In the genomic region with DNA sequence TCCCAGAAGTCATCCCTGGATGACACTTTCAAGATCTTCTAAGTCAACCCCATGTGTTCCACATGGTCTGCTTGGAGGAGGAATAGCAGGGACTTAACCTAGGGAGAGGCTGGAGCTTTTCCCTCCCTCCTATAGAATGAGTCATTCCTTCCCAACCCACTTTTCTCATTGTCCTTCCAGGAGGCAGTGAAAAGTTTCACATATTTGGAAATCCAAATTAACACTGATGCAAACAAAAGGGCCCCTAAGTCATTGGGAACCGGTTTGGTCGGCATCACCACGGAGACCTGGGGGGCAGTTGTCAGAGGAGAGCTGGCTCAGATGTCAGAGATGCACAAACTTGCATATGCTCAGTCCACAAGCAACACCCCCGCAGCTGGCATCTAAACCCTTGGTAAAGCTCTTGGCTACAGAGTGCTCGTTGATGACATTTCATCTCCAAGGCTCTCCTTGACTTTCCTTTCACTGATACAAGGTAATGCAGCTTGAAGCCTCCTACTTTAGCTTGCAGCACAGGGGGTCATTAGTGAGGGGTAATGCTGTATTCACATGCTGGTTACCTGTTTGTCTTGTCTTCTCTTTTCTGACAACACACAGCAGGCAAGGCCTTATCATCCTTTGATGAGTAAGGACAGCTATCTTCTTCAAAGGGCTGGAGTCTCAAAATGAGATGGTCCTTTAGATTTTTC, we compare ENCODE assay signal across 17 cellular contexts. TPM values are rescaled to one million over a fixed set of nuclear protein-coding genes. Genes with fewer than 3 reads are reported as not detected.
DNase-seq lines count a peak whose midpoint lies in the region; ATAC-seq and TF ChIP-seq lines count a peak whose summit lies in the region.
"Had no signal": no experiment of that assay in that cellular context is flagged by ENCODE, and none has a peak within 500 bp of the region (broad histone marks: within the 10 kb centered on the region; RNA-seq: fewer than 3 reads in every experiment).

No MANE protein-coding gene starts in this region.

- no peak overlapping the region for H3K9ac ChIP-seq in adipocyte (ENCODE audit: low read length)
- H3K9ac ChIP-seq: BLaER1 treated with 17β-estradiol and CSF1 and Interleukin-3, amounts not matched to agents 10 nM and 100 nM had no signal

- no peak for TF ChIP-seq CTCF in HEK293 (tag by site-specific recombination; IDR thresholded peaks at IDR 0.05)

- H3K36me3 ChIP-seq in HEK293 (ENCODE audit: control insufficient read depth in 2 of 2, insufficient read depth in 1 of 2, low read length in 2 of 2) (no peaks in the 10 kb centered on the region), adipocyte (ENCODE audit: control insufficient read depth, insufficient read depth, low read length, severe bottlenecking) (no peaks in the 10 kb centered on the region)
- H3K36me3 ChIP-seq: BLaER1 treated with 17β-estradiol and CSF1 and Interleukin-3, amounts not matched to agents 10 nM and 100 nM; transverse colon had no signal

- H3K9me3 ChIP-seq in HEK293 (ENCODE audit: control insufficient read depth, insufficient read depth, low read depth, low read length) (no peaks in the 10 kb centered on the region), adipocyte (ENCODE audit: control insufficient read depth, low read length) (no peaks in the 10 kb centered on the region)
- H3K9me3 ChIP-seq: BLaER1 treated with 17β-estradiol and CSF1 and Interleukin-3, amounts not matched to agents 10 nM and 100 nM; body of pancreas; transverse colon had no signal

- no peak for ATAC-seq in HG03025 (IDR thresholded peaks at IDR 0.05; ENCODE audit: low FRiP score, unreplicated experiment)
- no peak for ATAC-seq in GM21515 (IDR thresholded peaks at IDR 0.05; ENCODE audit: unreplicated experiment)
- no peak for ATAC-seq in Right ventricle myocardium superior (ENCODE audit: poor library complexity)
- ATAC-seq: activated T-cell treated with anti-CD3 and anti-CD28 coated beads, Interleukin-2, amount 50 U/mL, for 4 hours; body of pancreas had no signal

- POLR2A ChIA-PET in HEK293 (lab: Yijun Ruan, JAX): interaction anchor here (1.0 kb wide), 1 partner anchor 13 kb away, joined by 3 read pairs; no protein-coding TSS in a partner anchor

- CTCF ChIA-PET in HEK293 (lab: Yijun Ruan, JAX): interaction anchor here (1.2 to 2.3 kb wide), 5 partner anchors 12 to 325 kb away, joined by 3 to 7 read pairs (median 3); no protein-coding TSS in a partner anchor

- intact Hi-C loops in Right ventricle myocardium superior (cut with DNase I): no loop called here

- H3K4me3 ChIP-seq in HEK293 (ENCODE audit: low read depth, low read length) (no peak overlapping the region), adipocyte (ENCODE audit: low read length) (no peak overlapping the region)
- H3K4me3 ChIP-seq: BLaER1 treated with 17β-estradiol and CSF1 and Interleukin-3, amounts not matched to agents 10 nM and 100 nM; body of pancreas; transverse colon had no signal

- H3K4me1 ChIP-seq in HEK293 (ENCODE audit: control insufficient read depth, insufficient read depth, low read length) (no peaks in the 10 kb centered on the region), adipocyte (ENCODE audit: control insufficient read depth, insufficient read depth, low read length) (peaks cover 28% of the 10 kb centered on the region)
- H3K4me1 ChIP-seq: body of pancreas had no signal

- DNase-seq in Caki2 (ENCODE audit: low read depth) (peak; percentile 25), adipocyte (ENCODE audit: low read depth) (peak; percentile 47), iPS-NIHi11 (ENCODE audit: low spot score) (peak; percentile 31), caudate nucleus (lab: John Stamatoyannopoulos, UW) (no peak), Right ventricle myocardium superior (no peak)
- DNase-seq: activated B cell treated with CpG ODN at 0.5 μM for 24 hours; activated T-cell treated with anti-CD3 and anti-CD28 coated beads, Interleukin-2, amount 50 U/mL, for 4 hours; body of pancreas; H7; NCI-H446; nephron progenitor cell; small intestine; transverse colon had no signal

- H3K27me3 ChIP-seq in adipocyte (replicated peaks; ENCODE audit: control insufficient read depth, insufficient read depth, low read length): no peaks in the 10 kb centered on the region
- H3K27me3 ChIP-seq: BLaER1 treated with 17β-estradiol and CSF1 and Interleukin-3, amounts not matched to agents 10 nM and 100 nM; body of pancreas; transverse colon had no signal

- in situ Hi-C loops in Caki2 (cut with HindIII; ENCODE audit: low pct_unique_long_range_greater_than_20kb, low sequenced_read_pairs): no loop called here

- no peak overlapping the region for H3K27ac ChIP-seq in HEK293 (ENCODE audit: extremely low read depth, low read depth, low read length)
- no peak overlapping the region for H3K27ac ChIP-seq in caudate nucleus (ENCODE audit: low read depth, low read length)
- H3K27ac ChIP-seq: BLaER1 treated with 17β-estradiol and CSF1 and Interleukin-3, amounts not matched to agents 10 nM and 100 nM; body of pancreas; transverse colon had no signal

TF ChIP-seq in HEK293, 187 proteins besides CTCF, POLR2A, EP300 and RAD21:
- TF ChIP-seq, protein P1, sequence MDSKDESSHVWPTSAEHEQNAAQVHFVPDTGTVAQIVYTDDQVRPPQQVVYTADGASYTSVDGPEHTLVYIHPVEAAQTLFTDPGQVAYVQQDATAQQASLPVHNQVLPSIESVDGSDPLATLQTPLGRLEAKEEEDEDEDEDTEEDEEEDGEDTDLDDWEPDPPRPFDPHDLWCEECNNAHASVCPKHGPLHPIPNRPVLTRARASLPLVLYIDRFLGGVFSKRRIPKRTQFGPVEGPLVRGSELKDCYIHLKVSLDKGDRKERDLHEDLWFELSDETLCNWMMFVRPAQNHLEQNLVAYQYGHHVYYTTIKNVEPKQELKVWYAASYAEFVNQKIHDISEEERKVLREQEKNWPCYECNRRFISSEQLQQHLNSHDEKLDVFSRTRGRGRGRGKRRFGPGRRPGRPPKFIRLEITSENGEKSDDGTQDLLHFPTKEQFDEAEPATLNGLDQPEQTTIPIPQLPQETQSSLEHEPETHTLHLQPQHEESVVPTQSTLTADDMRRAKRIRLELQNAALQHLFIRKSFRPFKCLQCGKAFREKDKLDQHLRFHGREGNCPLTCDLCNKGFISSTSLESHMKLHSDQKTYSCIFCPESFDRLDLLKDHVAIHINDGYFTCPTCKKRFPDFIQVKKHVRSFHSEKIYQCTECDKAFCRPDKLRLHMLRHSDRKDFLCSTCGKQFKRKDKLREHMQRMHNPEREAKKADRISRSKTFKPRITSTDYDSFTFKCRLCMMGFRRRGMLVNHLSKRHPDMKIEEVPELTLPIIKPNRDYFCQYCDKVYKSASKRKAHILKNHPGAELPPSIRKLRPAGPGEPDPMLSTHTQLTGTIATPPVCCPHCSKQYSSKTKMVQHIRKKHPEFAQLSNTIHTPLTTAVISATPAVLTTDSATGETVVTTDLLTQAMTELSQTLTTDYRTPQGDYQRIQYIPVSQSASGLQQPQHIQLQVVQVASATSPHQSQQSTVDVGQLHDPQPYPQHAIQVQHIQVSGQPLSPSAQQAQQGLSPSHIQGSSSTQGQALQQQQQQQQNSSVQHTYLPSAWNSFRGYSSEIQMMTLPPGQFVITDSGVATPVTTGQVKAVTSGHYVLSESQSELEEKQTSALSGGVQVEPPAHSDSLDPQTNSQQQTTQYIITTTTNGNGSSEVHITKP (tag by site-specific recombination; IDR thresholded peaks at IDR 0.05): peak; percentile 56
- TF ChIP-seq TRIM28 (IDR thresholded peaks at IDR 0.05; ENCODE audit: borderline replicate concordance, low read length) (no peak), PRDM1 (tag by site-specific recombination; IDR thresholded peaks at IDR 0.05) (peak; percentile 56), ZNF335 (tag by site-specific recombination; conservative IDR thresholded peaks at IDR 0.05) (no peak), KLF9 (tag by site-specific recombination; IDR thresholded peaks at IDR 0.05; ENCODE audit: low read depth) (0 out of 2 replicates have a peak, but pooled peaks have one; percentile 25)

RNA-seq across cellular contexts. Expression of a gene that starts 12.3 kb away (rescaled TPM):
- total RNA-seq in Caki2 (2014; rRNA removed; shearing (Covaris generic); ENCODE audit: low replicate concordance): 28.5 and 38.4 TPM in 2 replicates
- 5.1 TPM for total RNA-seq in Right ventricle myocardium superior

Comparison
In these comparisons a context has a peak if more than half of its experiments do, and no peak if none do; other contexts are left out.
1. DNase-seq: peak in Caki2 (single experiment), adipocyte (single experiment) and iPS-NIHi11 (single experiment); none in caudate nucleus (0 of 61) and Right ventricle myocardium superior (single experiment).